Comparison of ENCODE assay signal across 8 cellular contexts in genomic region chr22:48860557-48860956, GRCh38.
"Had no signal": no experiment of that assay in that cellular context is flagged by ENCODE, and none has a peak within 500 bp of the region (broad histone marks: within the 10 kb centered on the region; RNA-seq: fewer than 3 reads in every experiment).

No MANE protein-coding gene starts in this region.

- H3K27ac ChIP-seq: HL-60 had no signal

- H3K4me1 ChIP-seq: HAP-1 had no signal

- H3K9me3 ChIP-seq: HAP-1 had no signal

- H3K36me3 ChIP-seq: HAP-1 had no signal

- ATAC-seq: HCT116, HepG2 had no signal

- DNase-seq: GOT3, H7, HFFc6 had no signal

- H3K4me3 ChIP-seq: HAP-1 had no signal

- H3K4me3 Mint-ChIP-seq: HFFc6, IgD-negative memory B cell had no signal

- H3K27ac Mint-ChIP-seq: HFFc6, IgD-negative memory B cell had no signal
